1 cellular context compared by ENCODE assay signal in the genomic region with DNA sequence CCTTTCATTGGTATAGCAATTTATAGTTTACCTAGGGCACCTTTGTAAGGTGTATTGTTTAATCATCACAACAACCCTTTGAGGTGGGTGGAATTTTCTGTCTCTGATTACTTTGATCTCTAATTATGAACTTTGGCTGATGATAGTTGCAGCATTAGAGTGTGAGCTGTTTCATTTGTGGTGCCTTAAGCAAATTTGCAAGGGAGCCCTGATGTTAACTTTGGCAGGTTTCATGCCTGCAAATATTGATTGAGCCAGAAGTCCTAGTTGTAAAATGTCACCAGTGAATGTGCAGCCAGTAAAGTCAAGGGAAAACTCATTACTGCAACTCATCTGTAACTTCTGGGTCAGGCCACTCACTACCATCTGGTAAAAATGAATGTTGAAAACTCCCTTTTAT.
TF ChIP-seq lines count a peak whose summit lies in the region.

No MANE protein-coding gene starts in this region.

TF ChIP-seq in HepG2, 621 proteins besides CTCF, POLR2A, EP300 and RAD21 (continued from another document):
- TF ChIP-seq, protein P1, sequence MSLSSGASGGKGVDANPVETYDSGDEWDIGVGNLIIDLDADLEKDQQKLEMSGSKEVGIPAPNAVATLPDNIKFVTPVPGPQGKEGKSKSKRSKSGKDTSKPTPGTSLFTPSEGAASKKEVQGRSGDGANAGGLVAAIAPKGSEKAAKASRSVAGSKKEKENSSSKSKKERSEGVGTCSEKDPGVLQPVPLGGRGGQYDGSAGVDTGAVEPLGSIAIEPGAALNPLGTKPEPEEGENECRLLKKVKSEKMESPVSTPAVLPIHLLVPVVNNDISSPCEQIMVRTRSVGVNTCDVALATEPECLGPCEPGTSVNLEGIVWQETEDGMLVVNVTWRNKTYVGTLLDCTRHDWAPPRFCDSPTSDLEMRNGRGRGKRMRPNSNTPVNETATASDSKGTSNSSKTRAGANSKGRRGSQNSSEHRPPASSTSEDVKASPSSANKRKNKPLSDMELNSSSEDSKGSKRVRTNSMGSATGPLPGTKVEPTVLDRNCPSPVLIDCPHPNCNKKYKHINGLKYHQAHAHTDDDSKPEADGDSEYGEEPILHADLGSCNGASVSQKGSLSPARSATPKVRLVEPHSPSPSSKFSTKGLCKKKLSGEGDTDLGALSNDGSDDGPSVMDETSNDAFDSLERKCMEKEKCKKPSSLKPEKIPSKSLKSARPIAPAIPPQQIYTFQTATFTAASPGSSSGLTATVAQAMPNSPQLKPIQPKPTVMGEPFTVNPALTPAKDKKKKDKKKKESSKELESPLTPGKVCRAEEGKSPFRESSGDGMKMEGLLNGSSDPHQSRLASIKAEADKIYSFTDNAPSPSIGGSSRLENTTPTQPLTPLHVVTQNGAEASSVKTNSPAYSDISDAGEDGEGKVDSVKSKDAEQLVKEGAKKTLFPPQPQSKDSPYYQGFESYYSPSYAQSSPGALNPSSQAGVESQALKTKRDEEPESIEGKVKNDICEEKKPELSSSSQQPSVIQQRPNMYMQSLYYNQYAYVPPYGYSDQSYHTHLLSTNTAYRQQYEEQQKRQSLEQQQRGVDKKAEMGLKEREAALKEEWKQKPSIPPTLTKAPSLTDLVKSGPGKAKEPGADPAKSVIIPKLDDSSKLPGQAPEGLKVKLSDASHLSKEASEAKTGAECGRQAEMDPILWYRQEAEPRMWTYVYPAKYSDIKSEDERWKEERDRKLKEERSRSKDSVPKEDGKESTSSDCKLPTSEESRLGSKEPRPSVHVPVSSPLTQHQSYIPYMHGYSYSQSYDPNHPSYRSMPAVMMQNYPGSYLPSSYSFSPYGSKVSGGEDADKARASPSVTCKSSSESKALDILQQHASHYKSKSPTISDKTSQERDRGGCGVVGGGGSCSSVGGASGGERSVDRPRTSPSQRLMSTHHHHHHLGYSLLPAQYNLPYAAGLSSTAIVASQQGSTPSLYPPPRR (CRISPR knock-in tag; IDR thresholded peaks at IDR 0.05; ENCODE audit: borderline replicate concordance): no peak
TF ChIP-seq in HepG2: peak in this region for 29.
